In genomic region chr17:81405382-81406005, GRCh38 we compare ENCODE assay signal across 10 cellular contexts. TPM values are rescaled to one million over a fixed set of nuclear protein-coding genes. Genes with fewer than 3 reads are reported as not detected.
DNase-seq lines count a peak whose midpoint lies in the region; ATAC-seq and TF ChIP-seq lines count a peak whose summit lies in the region.
"Had no signal": no experiment of that assay in that cellular context is flagged by ENCODE, and none has a peak within 500 bp of the region (broad histone marks: within the 10 kb centered on the region; RNA-seq: fewer than 3 reads in every experiment).

No MANE protein-coding gene starts in this region.

- 59% methylated on average over 8 of the region's 8 CpGs for WGBS in hepatocyte (ENCODE audit: low lambda C conversion rate, missing lambda C conversion rate)

- no peak for TF ChIP-seq CTCF in brain (conservative IDR thresholded peaks at IDR 0.05)
- TF ChIP-seq CTCF in hepatocyte (IDR thresholded peaks at IDR 0.05; ENCODE audit: poor library complexity): no peak
- no peak for TF ChIP-seq CTCF in gastrocnemius medialis (IDR thresholded peaks at IDR 0.05 in 4 of 5, conservative IDR thresholded peaks at IDR 0.05 in 1 of 5)
- TF ChIP-seq CTCF in GM13977 (IDR thresholded peaks at IDR 0.05; ENCODE audit: extremely low read depth, insufficient read depth, missing control alignments): no peak

- in situ Hi-C loops in gastrocnemius medialis (cut with MboI; ENCODE audit: low sequenced_read_pairs in 4 of 4) (no loop called here), GM13977 (cut with MboI; ENCODE audit: low pct_unique_long_range_greater_than_20kb, low sequenced_read_pairs, unreplicated experiment) (no loop called here)

- peaks cover 7% of the 10 kb centered on the region for H3K36me3 Mint-ChIP-seq in brain

- peak overlapping the region in 3 of 5 experiments; percentile 88 to 99 (median 93) for H3K27ac Mint-ChIP-seq in brain

- intact Hi-C loops in gastrocnemius medialis (cut with DNase I; ENCODE audit: low total_unique reads): no loop called here

- no peaks in the 10 kb centered on the region for H3K9me3 ChIP-seq in BLaER1
- H3K9me3 ChIP-seq in hepatocyte (ENCODE audit: low read depth): no peaks in the 10 kb centered on the region
- no peaks in the 10 kb centered on the region for H3K9me3 ChIP-seq in gastrocnemius medialis

- TF ChIP-seq POLR2A in gastrocnemius medialis (IDR thresholded peaks at IDR 0.05): no peak

- H4K20me1 ChIP-seq in BLaER1 (peaks cover 87% of the 10 kb centered on the region), hepatocyte (ENCODE audit: insufficient read depth, poor library complexity, severe bottlenecking) (peaks cover 12% of the 10 kb centered on the region)

- H3K36me3 ChIP-seq in BLaER1 (peaks cover 66% of the 10 kb centered on the region), hepatocyte (replicated peaks; ENCODE audit: insufficient read depth, low read depth) (no peaks in the 10 kb centered on the region), gastrocnemius medialis (no peaks in the 10 kb centered on the region)

- H3K4me1 ChIP-seq in BLaER1 (peaks cover 94% of the 10 kb centered on the region), hepatocyte (ENCODE audit: insufficient read depth) (peaks cover 59% of the 10 kb centered on the region), gastrocnemius medialis (peaks cover 61 to 67% of the 10 kb centered on the region in 2 donors)

- H3K4me3 ChIP-seq in BLaER1: peak overlapping the region; percentile 91
- no peak overlapping the region for H3K4me3 ChIP-seq in hepatocyte
- no peak overlapping the region for H3K4me3 ChIP-seq in gastrocnemius medialis

- H3K9ac ChIP-seq in BLaER1: peak overlapping the region; percentile 100

- H2AFZ ChIP-seq in hepatocyte: no peak overlapping the region

- H3K4me2 ChIP-seq in BLaER1: peak overlapping the region; percentile 98
- peak overlapping the region; percentile 63 for H3K4me2 ChIP-seq in hepatocyte

- no peaks in the 10 kb centered on the region for H3K9me2 ChIP-seq in hepatocyte (replicated peaks; ENCODE audit: insufficient read depth)

- peaks cover 5% of the 10 kb centered on the region for H3K27me3 Mint-ChIP-seq in brain

- H3K4me3 Mint-ChIP-seq in brain: peak overlapping the region in 4 of 5 experiments; percentile 22 to 92 (median 60)

- peak; percentile 55 for DNase-seq in hepatocyte (ENCODE audit: low spot score)
- peak in 1 of 2 donors; percentile 57 for DNase-seq in gastrocnemius medialis
- DNase-seq in GM13977 (ENCODE audit: low spot score): no peak
- no peak for DNase-seq in GM19238 (ENCODE audit: insufficient read length, low spot score)
- DNase-seq: activated T-cell treated with anti-CD3 and anti-CD28 coated beads, Interleukin-2, amount 50 U/mL, for 1 hour; NCI-H1694 treated with DMSO at 0.1 percent for 48 hours had no signal

- ATAC-seq in gastrocnemius medialis: peak; percentile 17 to 18
- no peak for ATAC-seq in GM21619 (IDR thresholded peaks at IDR 0.05; ENCODE audit: unreplicated experiment)
- ATAC-seq in GM18873 (IDR thresholded peaks at IDR 0.05; ENCODE audit: low FRiP score, unreplicated experiment): no peak

- H3K79me2 ChIP-seq in hepatocyte: peaks cover 97% of the 10 kb centered on the region

- no peaks in the 10 kb centered on the region for H3K27me3 ChIP-seq in BLaER1
- no peaks in the 10 kb centered on the region for H3K27me3 ChIP-seq in hepatocyte
- H3K27me3 ChIP-seq in gastrocnemius medialis: no peaks in the 10 kb centered on the region

- H3K27ac ChIP-seq in BLaER1: peak overlapping the region; percentile 97
- H3K27ac ChIP-seq in hepatocyte: peak overlapping the region; percentile 34
- H3K27ac ChIP-seq in gastrocnemius medialis: peak overlapping the region; percentile 98 to 99 (median 99)

- no peaks in the 10 kb centered on the region for H3K9me3 Mint-ChIP-seq in brain

- peaks cover 91% of the 10 kb centered on the region for H3K4me1 Mint-ChIP-seq in brain

RNA-seq across cellular contexts. Expression of gene BAHCC1, which starts 10.2 kb away (rescaled TPM):
- polyA plus RNA-seq in brain (ENCODE audit: insufficient read depth, low read depth, low replicate concordance): 19.5 TPM
- total RNA-seq in hepatocyte: 6.6 and 8.6 TPM in 2 replicates
- polyA plus RNA-seq in hepatocyte: 6.4 and 7.9 TPM in 2 replicates
- 1 to 10 TPM; 2.5 to 8.4 (median 5.8) TPM for total RNA-seq in gastrocnemius medialis

Comparison
In these comparisons a context has a peak if more than half of its experiments do, and no peak if none do; other contexts are left out.
1. H3K27ac ChIP-seq: peak in every context shown above with its lines; median percentile 99 in gastrocnemius medialis; 97 in BLaER1; 34 in hepatocyte.
2. ATAC-seq: peak in gastrocnemius medialis (2 of 2); none in GM21619 (single experiment) and GM18873 (single experiment).